Comparison of ENCODE assay signal across 16 cellular contexts in the genomic region with DNA sequence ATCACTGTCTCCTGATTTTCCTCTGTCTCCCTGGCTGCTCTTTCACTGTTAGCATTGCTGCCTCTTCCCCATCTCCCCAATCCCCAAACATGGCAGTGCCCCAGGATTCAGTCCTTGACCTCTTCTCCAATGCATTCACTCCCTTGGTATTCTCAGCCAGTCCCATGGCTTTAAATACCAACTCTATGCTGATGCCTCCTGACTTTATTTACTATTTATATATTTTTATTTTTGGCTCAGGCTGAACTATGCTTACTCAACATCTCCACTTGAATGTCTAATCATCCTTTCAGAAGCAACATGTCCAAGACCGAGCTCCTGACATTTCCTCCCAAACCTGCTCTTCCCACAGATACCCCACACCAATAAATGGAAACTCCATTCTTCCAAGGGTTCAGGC. TPM values are rescaled to one million over a fixed set of nuclear protein-coding genes. Genes with fewer than 3 reads are reported as not detected.
DNase-seq lines count a peak whose midpoint lies in the region; ATAC-seq and TF ChIP-seq lines count a peak whose summit lies in the region.
"Had no signal": no experiment of that assay in that cellular context is flagged by ENCODE, and none has a peak within 500 bp of the region (broad histone marks: within the 10 kb centered on the region; RNA-seq: fewer than 3 reads in every experiment).

No MANE protein-coding gene starts in this region.

- no peaks in the 10 kb centered on the region for H3K9me3 ChIP-seq in right cardiac atrium (ENCODE audit: control insufficient read depth, low read length)
- H3K9me3 ChIP-seq in psoas muscle, result no peaks in the 10 kb centered on the region
- H3K9me3 ChIP-seq: A549, Caco-2 had no signal

- H3K27me3 ChIP-seq in right cardiac atrium (ENCODE audit: control insufficient read depth, insufficient read depth) (no peaks in the 10 kb centered on the region), psoas muscle (ENCODE audit: insufficient read depth in 3 of 3, low read length in 2 of 3) (peaks cover 0 to 3% (median 0%) of the 10 kb centered on the region in 3 donors)

- DNase-seq in Right ventricle myocardium inferior (ENCODE audit: missing footprints) (no peak), cardiac septum (ENCODE audit: low spot score) (no peak), right cardiac atrium (no peak), psoas muscle (no peak), NAMALWA (ENCODE audit: low spot score) (no peak), foreskin melanocyte (no peak)
- DNase-seq: AML-193; Caco-2; CD4-positive, alpha-beta T cell; GOT3; H7 had no signal

- 69% methylated on average over 1 of the region's 1 CpG for WGBS in right cardiac atrium
- WGBS in psoas muscle, 3 donors, result 40 to 82% (median 70%) methylated on average over 1 of the region's 1 CpG

- H3K27ac ChIP-seq in right cardiac atrium (ENCODE audit: low read length) (peak overlapping the region; percentile 96), psoas muscle (no peak overlapping the region)
- H3K27ac ChIP-seq: 22Rv1, A549, C4-2B had no signal

- H3K36me3 ChIP-seq in psoas muscle (ENCODE audit: insufficient read depth in 1 of 2, low read depth in 1 of 2), result no peaks in the 10 kb centered on the region

- peak; percentile 52 for ATAC-seq in Right ventricle myocardium inferior
- ATAC-seq in right cardiac atrium, result peak; percentile 67 to 72
- peak in 3 of 4 donors; percentile 64 to 90 (median 70) for ATAC-seq in psoas muscle
- no peak for ATAC-seq in GM19023 (IDR thresholded peaks at IDR 0.05; ENCODE audit: unreplicated experiment)
- ATAC-seq: A549, HCT116 had no signal

- no peak for TF ChIP-seq CTCF in psoas muscle (IDR thresholded peaks at IDR 0.05)

- H3K4me1 ChIP-seq in right cardiac atrium (ENCODE audit: control insufficient read depth, insufficient read depth, low read length), result peaks cover 3% of the 10 kb centered on the region
- no peaks in the 10 kb centered on the region for H3K4me1 ChIP-seq in psoas muscle
- H3K4me1 ChIP-seq: A549, Caco-2 had no signal

- no peak overlapping the region for H3K4me3 ChIP-seq in right cardiac atrium (ENCODE audit: low read length)
- no peak overlapping the region for H3K4me3 ChIP-seq in psoas muscle
- H3K4me3 ChIP-seq: A549 had no signal

- intact Hi-C loops in Right ventricle myocardium inferior (cut with DNase I), result no loop called here
- intact Hi-C loops in cardiac septum (cut with DNase I), result no loop called here
- intact Hi-C loops in right cardiac atrium (cut with DNase I), result no loop called here
- intact Hi-C loops in psoas muscle (cut with DNase I), result no loop called here

RNA-seq across cellular contexts. Expression of a gene that starts 26.3 kb away (rescaled TPM):
- total RNA-seq in Right ventricle myocardium inferior (2.1 TPM), cardiac septum (1.9 TPM), right cardiac atrium (10 to 100 TPM; 32.8 to 80.6 (median 47.0) TPM), psoas muscle (under 1 TPM; 0.30 to 0.61 (median 0.43) TPM)
- polyA plus RNA-seq in right cardiac atrium (14.1 TPM), psoas muscle (under 1 TPM; 0.04 to 0.38 (median 0.13) TPM)
- total RNA-seq: CD4-positive, alpha-beta T cell had no signal

Comparison
In these comparisons a context has a peak if more than half of its experiments do, and no peak if none do; other contexts are left out.
1. RNA of a gene that starts 26.3 kb away (total RNA-seq): 32.8 to 80.6 TPM in right cardiac atrium; 2.1 TPM in Right ventricle myocardium inferior (single experiment), 1.9 TPM in cardiac septum (single experiment) and 0.30 to 0.61 TPM in psoas muscle; every median in the first group is over 10 times any median in the second.